8 cellular contexts compared by ENCODE assay signal in the genomic region with DNA sequence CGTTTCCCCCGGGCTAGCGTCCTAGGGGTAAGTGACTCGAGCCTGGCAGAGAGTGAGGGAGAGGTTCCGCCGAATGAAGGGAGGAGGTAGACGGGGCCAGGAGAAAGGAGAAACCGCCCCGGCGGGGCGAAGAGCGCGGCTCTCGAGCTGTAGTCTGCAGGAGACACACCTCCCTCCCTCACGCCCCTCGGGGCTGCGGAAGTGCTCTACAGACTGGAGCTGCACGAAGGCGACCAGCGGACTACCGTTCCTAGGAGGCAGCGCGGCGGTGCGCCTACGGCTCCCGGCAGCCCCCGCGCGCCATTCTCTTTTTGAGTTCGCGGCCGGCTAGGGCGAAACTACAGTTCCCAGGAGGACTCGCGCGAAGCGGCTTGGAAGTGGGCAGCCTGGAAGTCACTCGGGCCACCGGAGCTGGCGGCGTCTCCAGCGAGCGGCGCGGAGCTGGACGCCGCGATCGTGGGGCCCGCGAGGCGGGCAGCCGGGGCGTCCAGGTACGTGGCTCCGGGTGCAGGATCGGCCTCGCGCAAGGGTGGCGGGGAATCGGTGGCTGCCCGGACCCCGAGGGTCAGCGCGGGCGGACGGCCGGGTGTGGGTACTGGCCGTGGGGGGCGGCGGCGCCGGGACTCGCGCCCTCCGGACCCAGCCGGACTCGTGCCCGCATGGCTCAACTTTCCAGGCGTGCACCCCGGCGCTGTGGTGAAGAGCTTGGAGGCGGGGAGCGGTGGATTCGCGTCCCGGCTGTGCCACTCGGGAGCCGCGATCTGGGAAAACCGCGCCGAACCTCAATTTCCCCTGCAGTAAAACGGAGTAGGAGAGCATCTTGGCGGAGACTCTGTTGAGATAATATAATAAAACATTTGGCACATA. TPM values are rescaled to one million over a fixed set of nuclear protein-coding genes. Genes with fewer than 3 reads are reported as not detected.
DNase-seq lines count a peak whose midpoint lies in the region; TF ChIP-seq lines count a peak whose summit lies in the region.

A gene with protein sequence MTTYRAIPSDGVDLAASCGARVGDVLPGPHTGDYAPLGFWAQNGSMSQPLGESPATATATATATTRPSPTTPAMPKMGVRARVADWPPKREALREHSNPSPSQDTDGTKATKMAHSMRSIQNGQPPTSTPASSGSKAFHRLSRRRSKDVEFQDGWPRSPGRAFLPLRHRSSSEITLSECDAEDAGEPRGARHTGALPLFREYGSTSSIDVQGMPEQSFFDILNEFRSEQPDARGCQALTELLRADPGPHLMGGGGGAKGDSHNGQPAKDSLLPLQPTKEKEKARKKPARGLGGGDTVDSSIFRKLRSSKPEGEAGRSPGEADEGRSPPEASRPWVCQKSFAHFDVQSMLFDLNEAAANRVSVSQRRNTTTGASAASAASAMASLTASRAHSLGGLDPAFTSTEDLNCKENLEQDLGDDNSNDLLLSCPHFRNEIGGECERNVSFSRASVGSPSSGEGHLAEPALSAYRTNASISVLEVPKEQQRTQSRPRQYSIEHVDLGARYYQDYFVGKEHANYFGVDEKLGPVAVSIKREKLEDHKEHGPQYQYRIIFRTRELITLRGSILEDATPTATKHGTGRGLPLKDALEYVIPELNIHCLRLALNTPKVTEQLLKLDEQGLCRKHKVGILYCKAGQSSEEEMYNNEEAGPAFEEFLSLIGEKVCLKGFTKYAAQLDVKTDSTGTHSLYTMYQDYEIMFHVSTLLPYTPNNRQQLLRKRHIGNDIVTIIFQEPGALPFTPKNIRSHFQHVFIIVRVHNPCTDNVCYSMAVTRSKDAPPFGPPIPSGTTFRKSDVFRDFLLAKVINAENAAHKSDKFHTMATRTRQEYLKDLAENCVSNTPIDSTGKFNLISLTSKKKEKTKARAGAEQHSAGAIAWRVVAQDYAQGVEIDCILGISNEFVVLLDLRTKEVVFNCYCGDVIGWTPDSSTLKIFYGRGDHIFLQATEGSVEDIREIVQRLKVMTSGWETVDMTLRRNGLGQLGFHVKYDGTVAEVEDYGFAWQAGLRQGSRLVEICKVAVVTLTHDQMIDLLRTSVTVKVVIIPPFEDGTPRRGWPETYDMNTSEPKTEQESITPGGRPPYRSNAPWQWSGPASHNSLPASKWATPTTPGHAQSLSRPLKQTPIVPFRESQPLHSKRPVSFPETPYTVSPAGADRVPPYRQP (N-terminal part only) (plus strand): TSS at position 341 of the 867 bp plus-strand sequence. CDS start 174,358 bp downstream, outside the sequence.

- H3K27ac ChIP-seq in temporal lobe (ENCODE audit: low read depth, low read length), result peak within 1 kb of the TSS; percentile 38

- peak; percentile 95 for DNase-seq in GM03348 (ENCODE audit: low spot score)
- DNase-seq in HFF-Myc (ENCODE audit: extremely low read depth, low read depth), result peak; percentile 85
- DNase-seq in NAMALWA (ENCODE audit: low spot score), result peak; percentile 97
- DNase-seq in SK-N-DZ (ENCODE audit: low spot score), result peak; percentile 96
- DNase-seq in activated naive CD4-positive, alpha-beta T cell treated with anti-CD3 and anti-CD28 coated beads, Interleukin-2, amount 10 ng/mL, durations not matched to agents 7 days and 5 days, result peak; percentile 96
- peak; percentile 91 for DNase-seq in germinal center (ENCODE audit: low spot score)
- peak; percentile 73 to 97 (median 92) for DNase-seq in nucleus accumbens (lab: John Stamatoyannopoulos, UW)

- CTCF ChIA-PET in activated naive CD4-positive, alpha-beta T cell treated with anti-CD3 and anti-CD28 coated beads, Interleukin-2, amount 10 ng/mL, durations not matched to agents 7 days and 5 days (lab: Charles Lee), result interaction anchor here (0.6 to 2.0 kb wide), 10 partner anchors 8 to 429 kb away, joined by 3 to 5 read pairs (median 4); a partner anchor contains a TSS

- H3K27me3 Mint-ChIP-seq in activated naive CD4-positive, alpha-beta T cell treated with anti-CD3 and anti-CD28 coated beads, Interleukin-2, amount 10 ng/mL, durations not matched to agents 7 days and 5 days, result peaks cover 10% of the 10 kb centered on the region

- H3K4me1 Mint-ChIP-seq in activated naive CD4-positive, alpha-beta T cell treated with anti-CD3 and anti-CD28 coated beads, Interleukin-2, amount 10 ng/mL, durations not matched to agents 7 days and 5 days, result peaks cover 28% of the 10 kb centered on the region

- TF ChIP-seq CTCF in HFF-Myc (IDR thresholded peaks at IDR 0.05; ENCODE audit: low read depth, low read length, missing control alignments), result no peak

- H3K9me3 Mint-ChIP-seq in activated naive CD4-positive, alpha-beta T cell treated with anti-CD3 and anti-CD28 coated beads, Interleukin-2, amount 10 ng/mL, durations not matched to agents 7 days and 5 days, result no peaks in the 10 kb centered on the region

- H3K4me3 Mint-ChIP-seq in activated naive CD4-positive, alpha-beta T cell treated with anti-CD3 and anti-CD28 coated beads, Interleukin-2, amount 10 ng/mL, durations not matched to agents 7 days and 5 days, result peak within 1 kb of the TSS; percentile 90

- peak within 1 kb of the TSS; percentile 83 for H3K27ac Mint-ChIP-seq in activated naive CD4-positive, alpha-beta T cell treated with anti-CD3 and anti-CD28 coated beads, Interleukin-2, amount 10 ng/mL, durations not matched to agents 7 days and 5 days

- no peaks in the 10 kb centered on the region for H3K36me3 Mint-ChIP-seq in activated naive CD4-positive, alpha-beta T cell treated with anti-CD3 and anti-CD28 coated beads, Interleukin-2, amount 10 ng/mL, durations not matched to agents 7 days and 5 days

- H3K4me3 ChIP-seq in HFF-Myc (replicated peaks; ENCODE audit: low read depth, low read length), result peak within 1 kb of the TSS; percentile 92

RNA-seq across cellular contexts. Expression of the gene that starts here (rescaled TPM):
- 3.2 and 10.4 TPM in 2 replicates for polyA plus RNA-seq in SK-N-DZ (2014; cell fraction: cytosol; rRNA removed)
- 3.7 and 9.2 TPM in 2 replicates for polyA plus RNA-seq in SK-N-DZ (2014; cell fraction: nucleus; rRNA removed)
- 10.6 TPM for total RNA-seq in temporal lobe

Comparison
In these comparisons a context has a peak if more than half of its experiments do, and no peak if none do; other contexts are left out.
1. Peak in every context shown above with its lines: DNase-seq, H3K4me3 ChIP-seq and H3K27ac ChIP-seq.